Comparison of ENCODE assay signal across 1 cellular context in the genomic region with DNA sequence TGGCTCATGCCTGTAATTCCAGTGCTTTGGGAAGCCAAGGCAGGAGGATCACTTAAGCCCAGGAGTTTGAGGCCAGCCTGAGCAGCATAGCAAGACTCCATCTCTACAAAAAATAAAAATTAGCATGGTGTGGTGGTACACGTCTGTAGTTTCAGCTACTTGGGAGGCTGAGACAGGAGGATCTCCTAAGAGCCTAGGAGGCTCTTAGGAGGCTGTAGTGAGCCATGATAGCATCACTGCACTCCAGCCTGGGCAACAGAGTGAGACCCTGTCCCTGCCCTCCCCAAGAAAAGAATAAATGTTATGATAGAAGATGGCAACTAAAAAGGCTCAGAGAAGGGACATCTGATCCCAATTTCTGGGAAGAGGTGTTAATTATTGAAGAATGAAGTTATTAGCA.
TF ChIP-seq lines count a peak whose summit lies in the region.

No MANE protein-coding gene starts in this region.

TF ChIP-seq in HepG2, 621 proteins besides CTCF, POLR2A, EP300 and RAD21:
- TF ChIP-seq, protein P1, sequence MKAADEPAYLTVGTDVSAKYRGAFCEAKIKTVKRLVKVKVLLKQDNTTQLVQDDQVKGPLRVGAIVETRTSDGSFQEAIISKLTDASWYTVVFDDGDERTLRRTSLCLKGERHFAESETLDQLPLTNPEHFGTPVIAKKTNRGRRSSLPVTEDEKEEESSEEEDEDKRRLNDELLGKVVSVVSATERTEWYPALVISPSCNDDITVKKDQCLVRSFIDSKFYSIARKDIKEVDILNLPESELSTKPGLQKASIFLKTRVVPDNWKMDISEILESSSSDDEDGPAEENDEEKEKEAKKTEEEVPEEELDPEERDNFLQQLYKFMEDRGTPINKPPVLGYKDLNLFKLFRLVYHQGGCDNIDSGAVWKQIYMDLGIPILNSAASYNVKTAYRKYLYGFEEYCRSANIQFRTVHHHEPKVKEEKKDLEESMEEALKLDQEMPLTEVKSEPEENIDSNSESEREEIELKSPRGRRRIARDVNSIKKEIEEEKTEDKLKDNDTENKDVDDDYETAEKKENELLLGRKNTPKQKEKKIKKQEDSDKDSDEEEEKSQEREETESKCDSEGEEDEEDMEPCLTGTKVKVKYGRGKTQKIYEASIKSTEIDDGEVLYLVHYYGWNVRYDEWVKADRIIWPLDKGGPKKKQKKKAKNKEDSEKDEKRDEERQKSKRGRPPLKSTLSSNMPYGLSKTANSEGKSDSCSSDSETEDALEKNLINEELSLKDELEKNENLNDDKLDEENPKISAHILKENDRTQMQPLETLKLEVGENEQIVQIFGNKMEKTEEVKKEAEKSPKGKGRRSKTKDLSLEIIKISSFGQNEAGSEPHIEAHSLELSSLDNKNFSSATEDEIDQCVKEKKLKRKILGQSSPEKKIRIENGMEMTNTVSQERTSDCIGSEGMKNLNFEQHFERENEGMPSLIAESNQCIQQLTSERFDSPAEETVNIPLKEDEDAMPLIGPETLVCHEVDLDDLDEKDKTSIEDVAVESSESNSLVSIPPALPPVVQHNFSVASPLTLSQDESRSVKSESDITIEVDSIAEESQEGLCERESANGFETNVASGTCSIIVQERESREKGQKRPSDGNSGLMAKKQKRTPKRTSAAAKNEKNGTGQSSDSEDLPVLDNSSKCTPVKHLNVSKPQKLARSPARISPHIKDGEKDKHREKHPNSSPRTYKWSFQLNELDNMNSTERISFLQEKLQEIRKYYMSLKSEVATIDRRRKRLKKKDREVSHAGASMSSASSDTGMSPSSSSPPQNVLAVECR (CRISPR knock-in tag; IDR thresholded peaks at IDR 0.05; ENCODE audit: borderline replicate concordance) = no peak
- TF ChIP-seq, protein P2, sequence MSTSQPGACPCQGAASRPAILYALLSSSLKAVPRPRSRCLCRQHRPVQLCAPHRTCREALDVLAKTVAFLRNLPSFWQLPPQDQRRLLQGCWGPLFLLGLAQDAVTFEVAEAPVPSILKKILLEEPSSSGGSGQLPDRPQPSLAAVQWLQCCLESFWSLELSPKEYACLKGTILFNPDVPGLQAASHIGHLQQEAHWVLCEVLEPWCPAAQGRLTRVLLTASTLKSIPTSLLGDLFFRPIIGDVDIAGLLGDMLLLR (CRISPR knock-in tag; IDR thresholded peaks at IDR 0.05) = no peak
- TF ChIP-seq ZNF121 (CRISPR knock-in tag; IDR thresholded peaks at IDR 0.05) = peak; percentile 58; the same call in 1 of the 2 replicates
- TF ChIP-seq TCF12 (IDR thresholded peaks at IDR 0.05) = no peak
- no peak for TF ChIP-seq TCF12 (CRISPR knock-in tag; IDR thresholded peaks at IDR 0.05)
- no peak for TF ChIP-seq STAT5B (CRISPR knock-in tag; IDR thresholded peaks at IDR 0.05)
- TF ChIP-seq, protein P3, sequence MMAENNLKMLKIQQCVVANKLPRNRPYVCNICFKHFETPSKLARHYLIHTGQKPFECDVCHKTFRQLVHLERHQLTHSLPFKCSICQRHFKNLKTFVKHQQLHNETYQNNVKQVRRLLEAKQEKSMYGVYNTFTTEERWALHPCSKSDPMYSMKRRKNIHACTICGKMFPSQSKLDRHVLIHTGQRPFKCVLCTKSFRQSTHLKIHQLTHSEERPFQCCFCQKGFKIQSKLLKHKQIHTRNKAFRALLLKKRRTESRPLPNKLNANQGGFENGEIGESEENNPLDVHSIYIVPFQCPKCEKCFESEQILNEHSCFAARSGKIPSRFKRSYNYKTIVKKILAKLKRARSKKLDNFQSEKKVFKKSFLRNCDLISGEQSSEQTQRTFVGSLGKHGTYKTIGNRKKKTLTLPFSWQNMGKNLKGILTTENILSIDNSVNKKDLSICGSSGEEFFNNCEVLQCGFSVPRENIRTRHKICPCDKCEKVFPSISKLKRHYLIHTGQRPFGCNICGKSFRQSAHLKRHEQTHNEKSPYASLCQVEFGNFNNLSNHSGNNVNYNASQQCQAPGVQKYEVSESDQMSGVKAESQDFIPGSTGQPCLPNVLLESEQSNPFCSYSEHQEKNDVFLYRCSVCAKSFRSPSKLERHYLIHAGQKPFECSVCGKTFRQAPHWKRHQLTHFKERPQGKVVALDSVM (CRISPR knock-in tag; IDR thresholded peaks at IDR 0.05) = peak; percentile 65
- TF ChIP-seq, protein P4, sequence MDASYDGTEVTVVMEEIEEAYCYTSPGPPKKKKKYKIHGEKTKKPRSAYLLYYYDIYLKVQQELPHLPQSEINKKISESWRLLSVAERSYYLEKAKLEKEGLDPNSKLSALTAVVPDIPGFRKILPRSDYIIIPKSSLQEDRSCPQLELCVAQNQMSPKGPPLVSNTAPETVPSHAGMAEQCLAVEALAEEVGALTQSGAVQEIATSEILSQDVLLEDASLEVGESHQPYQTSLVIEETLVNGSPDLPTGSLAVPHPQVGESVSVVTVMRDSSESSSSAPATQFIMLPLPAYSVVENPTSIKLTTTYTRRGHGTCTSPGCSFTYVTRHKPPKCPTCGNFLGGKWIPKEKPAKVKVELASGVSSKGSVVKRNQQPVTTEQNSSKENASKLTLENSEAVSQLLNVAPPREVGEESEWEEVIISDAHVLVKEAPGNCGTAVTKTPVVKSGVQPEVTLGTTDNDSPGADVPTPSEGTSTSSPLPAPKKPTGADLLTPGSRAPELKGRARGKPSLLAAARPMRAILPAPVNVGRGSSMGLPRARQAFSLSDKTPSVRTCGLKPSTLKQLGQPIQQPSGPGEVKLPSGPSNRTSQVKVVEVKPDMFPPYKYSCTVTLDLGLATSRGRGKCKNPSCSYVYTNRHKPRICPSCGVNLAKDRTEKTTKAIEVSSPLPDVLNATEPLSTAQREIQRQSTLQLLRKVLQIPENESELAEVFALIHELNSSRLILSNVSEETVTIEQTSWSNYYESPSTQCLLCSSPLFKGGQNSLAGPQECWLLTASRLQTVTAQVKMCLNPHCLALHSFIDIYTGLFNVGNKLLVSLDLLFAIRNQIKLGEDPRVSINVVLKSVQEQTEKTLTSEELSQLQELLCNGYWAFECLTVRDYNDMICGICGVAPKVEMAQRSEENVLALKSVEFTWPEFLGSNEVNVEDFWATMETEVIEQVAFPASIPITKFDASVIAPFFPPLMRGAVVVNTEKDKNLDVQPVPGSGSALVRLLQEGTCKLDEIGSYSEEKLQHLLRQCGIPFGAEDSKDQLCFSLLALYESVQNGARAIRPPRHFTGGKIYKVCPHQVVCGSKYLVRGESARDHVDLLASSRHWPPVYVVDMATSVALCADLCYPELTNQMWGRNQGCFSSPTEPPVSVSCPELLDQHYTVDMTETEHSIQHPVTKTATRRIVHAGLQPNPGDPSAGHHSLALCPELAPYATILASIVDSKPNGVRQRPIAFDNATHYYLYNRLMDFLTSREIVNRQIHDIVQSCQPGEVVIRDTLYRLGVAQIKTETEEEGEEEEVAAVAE (CRISPR knock-in tag; IDR thresholded peaks at IDR 0.05; ENCODE audit: borderline replicate concordance) = no peak
- TF ChIP-seq ZNF431 (CRISPR knock-in tag; IDR thresholded peaks at IDR 0.05; ENCODE audit: borderline replicate concordance, low read depth) = no peak
- TF ChIP-seq FOXA3 (CRISPR knock-in tag; IDR thresholded peaks at IDR 0.05) = 0 out of 2 replicates have a peak, but pooled peaks have one; percentile 11
- TF ChIP-seq KDM4B (CRISPR knock-in tag; IDR thresholded peaks at IDR 0.05) = no peak
- no peak for TF ChIP-seq ZBTB8A (CRISPR knock-in tag; IDR thresholded peaks at IDR 0.05; ENCODE audit: borderline replicate concordance, low read depth)
- no peak for TF ChIP-seq ZNF761 (CRISPR knock-in tag; conservative IDR thresholded peaks at IDR 0.05)
TF ChIP-seq in HepG2: peak in this region for 3.
